Comparison of ENCODE assay signal across 9 cellular contexts in genomic region chr3:143751643-143752178, GRCh38.
A peak's percentile ranks its signal among the peaks of the same experiment; 100 is the strongest.
DNase-seq lines count a peak whose midpoint lies in the region; ATAC-seq and TF ChIP-seq lines count a peak whose summit lies in the region.
"Had no signal": no experiment of that assay in that cellular context is flagged by ENCODE, and none has a peak within 500 bp of the region (broad histone marks: within the 10 kb centered on the region; RNA-seq: fewer than 3 reads in every experiment).

No MANE protein-coding gene starts in this region.

- no peak for TF ChIP-seq CTCF in A673 (conservative IDR thresholded peaks at IDR 0.05; ENCODE audit: low read depth, low read length)

- H3K9me3 Mint-ChIP-seq in T-helper 1 cell treated with Interleukin-12 subunit alpha and Interleukin-12 subunit beta and Interleukin-4 antibody, amounts not matched to agents 30 μg/mL and 1 μg/mL, for 36 hours, result no peaks in the 10 kb centered on the region

- POLR2A ChIA-PET in A673 (lab: Charles Lee; ENCODE audit: low non-redundant PET), result no interaction called here

- ATAC-seq in GM18502 (IDR thresholded peaks at IDR 0.05; ENCODE audit: poor library complexity, unreplicated experiment) (peak; percentile 77), HG02642 (IDR thresholded peaks at IDR 0.05; ENCODE audit: poor library complexity, unreplicated experiment) (peak; percentile 83)

- no peaks in the 10 kb centered on the region for H3K27me3 Mint-ChIP-seq in T-helper 1 cell treated with Interleukin-12 subunit alpha and Interleukin-12 subunit beta and Interleukin-4 antibody, amounts not matched to agents 30 μg/mL and 1 μg/mL, for 36 hours (ENCODE audit: low read depth)

- H3K4me3 Mint-ChIP-seq in T-helper 1 cell treated with Interleukin-12 subunit alpha and Interleukin-12 subunit beta and Interleukin-4 antibody, amounts not matched to agents 30 μg/mL and 1 μg/mL, for 36 hours, result peak overlapping the region; percentile 38

- no peaks in the 10 kb centered on the region for H3K27me3 ChIP-seq in effector memory CD4-positive, alpha-beta T cell (replicated peaks; ENCODE audit: control insufficient read depth, insufficient read depth, low read length, poor library complexity, severe bottlenecking)
- H3K27me3 ChIP-seq in A673 (replicated peaks; ENCODE audit: insufficient read depth, low read depth, low read length, poor library complexity), result no peaks in the 10 kb centered on the region
- H3K27me3 ChIP-seq: SJSA1 had no signal

- intact Hi-C loops in A673 (cut with micrococcal nuclease; ENCODE audit: unreplicated experiment), result no loop called here

- peak overlapping the region; percentile 80 for H3K27ac Mint-ChIP-seq in T-helper 1 cell treated with Interleukin-12 subunit alpha and Interleukin-12 subunit beta and Interleukin-4 antibody, amounts not matched to agents 30 μg/mL and 1 μg/mL, for 36 hours

- H3K4me1 Mint-ChIP-seq in T-helper 1 cell treated with Interleukin-12 subunit alpha and Interleukin-12 subunit beta and Interleukin-4 antibody, amounts not matched to agents 30 μg/mL and 1 μg/mL, for 36 hours (ENCODE audit: low read depth), result peaks cover 19% of the 10 kb centered on the region

- CTCF ChIA-PET in A673 (lab: Charles Lee), result no interaction called here

- no peaks in the 10 kb centered on the region for H3K9me3 ChIP-seq in effector memory CD4-positive, alpha-beta T cell (ENCODE audit: control insufficient read depth, low read length)
- no peaks in the 10 kb centered on the region for H3K9me3 ChIP-seq in A673 (ENCODE audit: low read depth, low read length, poor library complexity, severe bottlenecking)
- H3K9me3 ChIP-seq: SJSA1 had no signal

- peaks cover 15% of the 10 kb centered on the region for H3K4me1 ChIP-seq in effector memory CD4-positive, alpha-beta T cell (ENCODE audit: control insufficient read depth, insufficient read depth, low read length, poor library complexity, severe bottlenecking)
- peaks cover 7% of the 10 kb centered on the region for H3K4me1 ChIP-seq in A673 (ENCODE audit: insufficient read depth, low read length, poor library complexity, severe bottlenecking)
- H3K4me1 ChIP-seq: SJSA1 had no signal

- H3K36me3 ChIP-seq in effector memory CD4-positive, alpha-beta T cell (ENCODE audit: control insufficient read depth, insufficient read depth, low read length), result no peaks in the 10 kb centered on the region
- no peaks in the 10 kb centered on the region for H3K36me3 ChIP-seq in A673 (ENCODE audit: insufficient read depth, low read length, poor library complexity, severe bottlenecking)
- H3K36me3 ChIP-seq: SJSA1 had no signal

- peak overlapping the region; percentile 40 for H3K27ac ChIP-seq in effector memory CD4-positive, alpha-beta T cell (ENCODE audit: insufficient read depth, low read length, poor library complexity, severe bottlenecking)
- H3K27ac ChIP-seq in A673 (ENCODE audit: low read depth, low read length, poor library complexity, severe bottlenecking), result no peak overlapping the region
- H3K27ac ChIP-seq: SJSA1 had no signal

- BruUV-seq in A673 (replicated peaks; lab: Mats Ljungman, UMichigan), result no TSS peak

- no peak for DNase-seq in effector memory CD4-positive, alpha-beta T cell
- DNase-seq in HPDE6-E6E7 (ENCODE audit: extremely low spot score) (no peak), A673 (ENCODE audit: low spot score) (no peak), hypothalamus (lab: John Stamatoyannopoulos, UW) (no peak), pons (ENCODE audit: low spot score) (no peak)

- H3K4me3 ChIP-seq in effector memory CD4-positive, alpha-beta T cell (ENCODE audit: insufficient read depth, low read depth, low read length, poor library complexity, severe bottlenecking), result peak overlapping the region; percentile 2
- no peak overlapping the region for H3K4me3 ChIP-seq in A673 (ENCODE audit: low read depth, low read length, poor library complexity, severe bottlenecking)
- H3K4me3 ChIP-seq: SJSA1 had no signal

- H3K36me3 Mint-ChIP-seq in T-helper 1 cell treated with Interleukin-12 subunit alpha and Interleukin-12 subunit beta and Interleukin-4 antibody, amounts not matched to agents 30 μg/mL and 1 μg/mL, for 36 hours (ENCODE audit: low read depth), result no peaks in the 10 kb centered on the region
